In the genomic region with DNA sequence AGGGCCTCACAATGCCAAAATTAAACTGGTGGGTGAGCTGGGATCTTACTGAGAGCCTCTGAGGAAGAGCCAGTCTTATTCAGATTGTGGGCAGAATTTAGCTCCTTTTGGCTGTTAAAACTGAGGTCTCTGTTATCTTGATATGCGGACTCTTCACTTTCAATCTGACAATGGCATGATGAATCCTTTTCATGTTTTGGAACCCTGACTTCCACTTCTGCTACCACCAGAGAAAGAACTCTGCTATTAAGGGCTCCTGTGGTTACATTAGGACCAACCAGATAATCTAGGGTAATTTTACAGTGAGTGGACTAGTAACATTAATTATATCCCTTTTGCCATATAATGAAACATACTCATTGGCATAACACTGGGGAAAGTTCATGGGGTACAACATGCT, we compare ENCODE assay signal across 19 cellular contexts.
DNase-seq lines count a peak whose midpoint lies in the region; ATAC-seq and TF ChIP-seq lines count a peak whose summit lies in the region.
"Had no signal": no experiment of that assay in that cellular context is flagged by ENCODE, and none has a peak within 500 bp of the region (broad histone marks: within the 10 kb centered on the region; RNA-seq: fewer than 3 reads in every experiment).

No MANE protein-coding gene starts in this region.

- H3K27ac ChIP-seq in mesendoderm (ENCODE audit: low read depth, low read length) (no peak overlapping the region), neuronal stem cell (replicated peaks; ENCODE audit: low read length) (peak overlapping the region; percentile 58)
- H3K27ac ChIP-seq: 22Rv1; A549; BLaER1 treated with 17β-estradiol and CSF1 and Interleukin-3, amounts not matched to agents 10 nM and 100 nM; C4-2B had no signal

- DNase-seq in Calu3, result no peak
- peak; percentile 34 for DNase-seq in mesendoderm
- no peak for DNase-seq in neuronal stem cell (ENCODE audit: low spot score)
- DNase-seq in natural killer cell treated with Interleukin-12 subunit alpha and Interleukin-12 subunit beta and Interleukin-15 and Interleukin-18, amount 100 ng/mL, for 72 hours (ENCODE audit: low spot score), result no peak
- no peak for DNase-seq in Kasumi-1 (lab: John Stamatoyannopoulos, UW)
- DNase-seq: AML-193; Caco-2; CD4-positive, alpha-beta T cell; CD8-positive, alpha-beta T cell; DMS 273 treated with DMSO at 0.1 percent for 48 hours; DMS153; DMS53; DMS79; GF-D8 had no signal

- H3K9ac ChIP-seq in mesendoderm (ENCODE audit: low read length), result no peak overlapping the region
- H3K9ac ChIP-seq in neuronal stem cell (ENCODE audit: low read depth, low read length, poor library complexity), result no peak overlapping the region
- H3K9ac ChIP-seq: BLaER1 treated with 17β-estradiol and CSF1 and Interleukin-3, amounts not matched to agents 10 nM and 100 nM had no signal

- H2BK5ac ChIP-seq in mesendoderm (ENCODE audit: low read length) (no peak overlapping the region), neuronal stem cell (ENCODE audit: low read length) (no peak overlapping the region)

- peak overlapping the region; percentile 80 for H3K27ac Mint-ChIP-seq in Calu3 (ENCODE audit: unreplicated experiment)
- H3K27ac Mint-ChIP-seq in natural killer cell treated with Interleukin-12 subunit alpha and Interleukin-12 subunit beta and Interleukin-15 and Interleukin-18, amount 100 ng/mL, for 72 hours, result no peak overlapping the region
- H3K27ac Mint-ChIP-seq: B cell; CD4-positive, alpha-beta T cell; CD8-positive, alpha-beta T cell had no signal

- no peaks in the 10 kb centered on the region for H3K27me3 Mint-ChIP-seq in Calu3 (ENCODE audit: unreplicated experiment)
- H3K27me3 Mint-ChIP-seq in natural killer cell treated with Interleukin-12 subunit alpha and Interleukin-12 subunit beta and Interleukin-15 and Interleukin-18, amount 100 ng/mL, for 72 hours, result no peaks in the 10 kb centered on the region
- H3K27me3 Mint-ChIP-seq: B cell; CD4-positive, alpha-beta T cell had no signal

- H3K27me3 ChIP-seq in mesendoderm (ENCODE audit: insufficient read depth, low read length, poor library complexity), result no peaks in the 10 kb centered on the region
- no peaks in the 10 kb centered on the region for H3K27me3 ChIP-seq in neuronal stem cell (ENCODE audit: control insufficient read depth in 3 of 3, insufficient read depth in 3 of 3, low read depth in 1 of 3, low read length in 3 of 3)
- H3K27me3 ChIP-seq: BLaER1 treated with 17β-estradiol and CSF1 and Interleukin-3, amounts not matched to agents 10 nM and 100 nM had no signal

- H3K79me1 ChIP-seq in mesendoderm (ENCODE audit: low read length) (no peaks in the 10 kb centered on the region), neuronal stem cell (ENCODE audit: low read depth, low read length) (no peaks in the 10 kb centered on the region)

- H3K4me1 Mint-ChIP-seq in Calu3 (ENCODE audit: low read depth, unreplicated experiment), result peaks cover 27% of the 10 kb centered on the region
- no peaks in the 10 kb centered on the region for H3K4me1 Mint-ChIP-seq in natural killer cell treated with Interleukin-12 subunit alpha and Interleukin-12 subunit beta and Interleukin-15 and Interleukin-18, amount 100 ng/mL, for 72 hours (ENCODE audit: low read depth in 2 of 2)
- H3K4me1 Mint-ChIP-seq: B cell had no signal

- H4K5ac ChIP-seq in mesendoderm (ENCODE audit: low read length), result no peak overlapping the region

- intact Hi-C loops in Calu3 (cut with micrococcal nuclease; ENCODE audit: unreplicated experiment), result no loop called here

- peaks cover 2 to 8% of the 10 kb centered on the region in 2 donors for H3K9me3 ChIP-seq in neuronal stem cell (replicated peaks in 1 of 2; ENCODE audit: control insufficient read depth in 2 of 2, insufficient read depth in 1 of 2, low read depth in 1 of 2, low read length in 2 of 2)
- H3K9me3 ChIP-seq: A549; BLaER1 treated with 17β-estradiol and CSF1 and Interleukin-3, amounts not matched to agents 10 nM and 100 nM; Caco-2 had no signal

- WGBS in mesendoderm (ENCODE audit: extremely low coverage, insufficient coverage, low lambda C conversion rate), result no CpG with 5 or more reads among the region's 1 CpG
- no CpG with 5 or more reads among the region's 1 CpG for WGBS in neuronal stem cell (ENCODE audit: extremely low coverage in 2 of 2, insufficient read length in 2 of 2, insufficient replicate concordance in 1 of 2), 2 donors

- no peak overlapping the region for H3K4me3 Mint-ChIP-seq in Calu3 (ENCODE audit: low read depth, unreplicated experiment)
- no peak overlapping the region for H3K4me3 Mint-ChIP-seq in natural killer cell treated with Interleukin-12 subunit alpha and Interleukin-12 subunit beta and Interleukin-15 and Interleukin-18, amount 100 ng/mL, for 72 hours
- H3K4me3 Mint-ChIP-seq: B cell; CD4-positive, alpha-beta T cell; CD8-positive, alpha-beta T cell had no signal

- no peaks in the 10 kb centered on the region for H3K36me3 Mint-ChIP-seq in Calu3 (ENCODE audit: insufficient read depth, unreplicated experiment)
- H3K36me3 Mint-ChIP-seq in natural killer cell treated with Interleukin-12 subunit alpha and Interleukin-12 subunit beta and Interleukin-15 and Interleukin-18, amount 100 ng/mL, for 72 hours, result no peaks in the 10 kb centered on the region
- H3K36me3 Mint-ChIP-seq: CD8-positive, alpha-beta T cell had no signal

- no TSS peak for BruUV-seq in Calu3 (replicated peaks; lab: Mats Ljungman, UMichigan)

- TF ChIP-seq CTCF in Calu3 (IDR thresholded peaks at IDR 0.05; ENCODE audit: unreplicated experiment), result no peak

- H4K8ac ChIP-seq in mesendoderm (ENCODE audit: low read depth, low read length), result no peak overlapping the region
- H4K8ac ChIP-seq in neuronal stem cell (ENCODE audit: low read depth, low read length), result no peak overlapping the region

- no peak overlapping the region for H2BK120ac ChIP-seq in mesendoderm (ENCODE audit: low read depth, low read length)
- no peak overlapping the region for H2BK120ac ChIP-seq in neuronal stem cell (ENCODE audit: low read depth, low read length)

- ATAC-seq in natural killer cell treated with Interleukin-12 subunit alpha and Interleukin-12 subunit beta and Interleukin-15 and Interleukin-18, amount 100 ng/mL, for 72 hours, result no peak
- ATAC-seq: A549; CD8-positive, alpha-beta T cell had no signal

- no peaks in the 10 kb centered on the region for H3K79me2 ChIP-seq in mesendoderm (ENCODE audit: control insufficient read depth, insufficient read depth, low read length)

- H3K9me3 Mint-ChIP-seq in Calu3 (ENCODE audit: low read depth, unreplicated experiment), result peaks cover 3% of the 10 kb centered on the region
- peaks cover 10% of the 10 kb centered on the region for H3K9me3 Mint-ChIP-seq in natural killer cell treated with Interleukin-12 subunit alpha and Interleukin-12 subunit beta and Interleukin-15 and Interleukin-18, amount 100 ng/mL, for 72 hours
- H3K9me3 Mint-ChIP-seq: CD8-positive, alpha-beta T cell had no signal

- H3K4me1 ChIP-seq in mesendoderm (ENCODE audit: control insufficient read depth, low read depth, low read length), result peaks cover 2% of the 10 kb centered on the region
- H3K4me1 ChIP-seq in neuronal stem cell (ENCODE audit: control insufficient read depth in 2 of 2, insufficient read depth in 1 of 2, low read depth in 1 of 2, low read length in 2 of 2), result peaks cover 4 to 11% of the 10 kb centered on the region in 2 donors
- H3K4me1 ChIP-seq: A549; BLaER1 treated with 17β-estradiol and CSF1 and Interleukin-3, amounts not matched to agents 10 nM and 100 nM had no signal

- no peak overlapping the region for H3K14ac ChIP-seq in neuronal stem cell (ENCODE audit: low read length)

- H2BK15ac ChIP-seq in mesendoderm (replicated peaks; ENCODE audit: low read depth) (no peak overlapping the region), neuronal stem cell (ENCODE audit: low read length) (no peak overlapping the region)

- H3K4me3 ChIP-seq in mesendoderm (ENCODE audit: low read length) (no peak overlapping the region), neuronal stem cell (ENCODE audit: low read length in 2 of 2) (no peak overlapping the region)
- H3K4me3 ChIP-seq: A549; BLaER1 treated with 17β-estradiol and CSF1 and Interleukin-3, amounts not matched to agents 10 nM and 100 nM had no signal

- CTCF ChIA-PET in Calu3 (lab: Charles Lee), result no interaction called here

- H3K23ac ChIP-seq in mesendoderm (ENCODE audit: low read length) (no peak overlapping the region), neuronal stem cell (ENCODE audit: low read depth, low read length, poor library complexity) (no peak overlapping the region)

- H3K4me2 ChIP-seq in mesendoderm (ENCODE audit: low read length) (no peak overlapping the region), neuronal stem cell (ENCODE audit: insufficient read depth, low read length, poor library complexity, severe bottlenecking) (no peak overlapping the region)
- H3K4me2 ChIP-seq: A549; BLaER1 treated with 17β-estradiol and CSF1 and Interleukin-3, amounts not matched to agents 10 nM and 100 nM had no signal

- H3K18ac ChIP-seq in mesendoderm (ENCODE audit: low read length), result peak overlapping the region; percentile 39
- H3K18ac ChIP-seq in neuronal stem cell (ENCODE audit: low read length), result no peak overlapping the region

- H3K4ac ChIP-seq in mesendoderm (ENCODE audit: low read depth, low read length) (no peak overlapping the region), neuronal stem cell (ENCODE audit: low read length) (no peak overlapping the region)

- no peaks in the 10 kb centered on the region for H3K36me3 ChIP-seq in mesendoderm (ENCODE audit: control insufficient read depth, insufficient read depth, low read length)
- H3K36me3 ChIP-seq in neuronal stem cell (replicated peaks in 1 of 2; ENCODE audit: control insufficient read depth in 2 of 2, insufficient read depth in 2 of 2, low read length in 2 of 2), result no peaks in the 10 kb centered on the region
- H3K36me3 ChIP-seq: BLaER1 treated with 17β-estradiol and CSF1 and Interleukin-3, amounts not matched to agents 10 nM and 100 nM had no signal

- no peak overlapping the region for H2AFZ ChIP-seq in neuronal stem cell (ENCODE audit: low read length)

- H2AK5ac ChIP-seq in mesendoderm (ENCODE audit: low read length), result no peak overlapping the region
- no peak overlapping the region for H2AK5ac ChIP-seq in neuronal stem cell (ENCODE audit: low read depth, low read length)

- no peak overlapping the region for H3K56ac ChIP-seq in mesendoderm (ENCODE audit: low read length)

- no peak overlapping the region for H2BK12ac ChIP-seq in neuronal stem cell (ENCODE audit: low read length)

- H4K91ac ChIP-seq in neuronal stem cell (ENCODE audit: low read depth, low read length, poor library complexity), result no peak overlapping the region
